ENCODE assay signal across 29 cellular contexts in the genomic region with DNA sequence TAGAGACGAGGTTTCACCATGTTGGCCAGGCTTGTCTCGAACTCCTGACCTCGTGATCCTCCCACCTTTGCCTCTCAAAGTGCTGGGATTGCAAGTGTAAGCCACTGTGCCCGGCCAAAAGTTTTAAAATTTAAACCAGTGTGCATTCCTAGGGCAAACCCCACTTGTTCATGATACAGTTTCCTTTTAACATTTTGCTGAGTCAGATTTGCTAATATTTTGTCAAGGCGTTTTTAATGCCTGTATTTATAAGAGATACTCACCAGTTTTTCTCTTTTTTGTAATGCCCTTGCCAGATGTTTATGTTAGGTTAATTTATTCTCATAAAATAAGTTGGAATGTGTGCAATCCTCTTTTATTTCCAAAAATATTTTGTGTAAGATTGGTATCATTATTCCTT.
"Had no signal": no experiment of that assay in that cellular context is flagged by ENCODE, and none has a peak within 500 bp of the region (broad histone marks: within the 10 kb centered on the region; RNA-seq: fewer than 3 reads in every experiment).

No MANE protein-coding gene starts in this region.

- H3K9me3 ChIP-seq: adrenal gland, body of pancreas, esophagus squamous epithelium, gastroesophageal sphincter had no signal

- H3K27ac ChIP-seq: adrenal gland, body of pancreas, epithelial cell of prostate, esophagus squamous epithelium, gastroesophageal sphincter, heart right ventricle, hepatocyte, WERI-Rb-1 had no signal

- FAIRE-seq: colon, endothelial cell of umbilical vein had no signal

- H3K4me2 ChIP-seq: hepatocyte had no signal

- DNase-seq: activated B cell treated with CpG ODN at 0.5 μM for 24 hours; activated CD4-positive, alpha-beta T cell treated with anti-CD3 and anti-CD28 coated beads for 48 hours; activated CD4-positive, alpha-beta T cell treated with anti-CD3 and anti-CD28 coated beads, Interleukin-2, amount 50 U/mL, for 1 hour; activated CD4-positive, alpha-beta T cell treated with anti-CD3 and anti-CD28 coated beads, Interleukin-2, amount 50 U/mL, for 48 hours; activated CD8-positive, alpha-beta memory T cell treated with anti-CD3 and anti-CD28 coated beads for 24 hours; activated CD8-positive, alpha-beta T cell treated with anti-CD3 and anti-CD28 coated beads for 36 hours; activated effector memory CD4-positive, alpha-beta T cell treated with Interleukin-2 at 50 U/mL for 16 hours; activated naive CD4-positive, alpha-beta T cell treated with anti-CD3 and anti-CD28 coated beads for 36 hours; activated naive CD8-positive, alpha-beta T cell treated with anti-CD3 and anti-CD28 coated beads for 36 hours; activated naive CD8-positive, alpha-beta T cell treated with anti-CD3 and anti-CD28 coated beads, Interleukin-2, amount 50 U/mL, for 24 hours; activated T-cell treated with anti-CD3 and anti-CD28 coated beads, Interleukin-2, amount 50 U/mL, for 4 hours; adrenal gland; amygdala; aorta; body of pancreas; caudate nucleus; effector CD8-positive, alpha-beta T cell; esophagus squamous epithelium; foreskin melanocyte; heart right ventricle; T1000; WERI-Rb-1 had no signal

- H2AFZ ChIP-seq: hepatocyte had no signal

- H3K4me3 ChIP-seq: adrenal gland, body of pancreas, esophagus squamous epithelium, gastroesophageal sphincter, heart right ventricle, hepatocyte had no signal

- H3K79me2 ChIP-seq: hepatocyte had no signal

- ATAC-seq: activated CD4-positive, CD25-positive, alpha-beta regulatory T cell treated with anti-CD3 and anti-CD28 coated beads, Interleukin-2, amount 50 U/mL, for 24 hours; activated CD8-positive, alpha-beta T cell treated with anti-CD3 and anti-CD28 coated beads for 36 hours; activated naive CD8-positive, alpha-beta T cell treated with anti-CD3 and anti-CD28 coated beads, Interleukin-2, amount 50 U/mL, for 24 hours; activated T-cell treated with anti-CD3 and anti-CD28 coated beads, Interleukin-2, amount 50 U/mL, for 4 hours; activated T-helper 17 cell treated with anti-CD3 and anti-CD28 coated beads, Interleukin-2, amount 50 U/mL, for 72 hours; body of pancreas; gastroesophageal sphincter; heart right ventricle had no signal

- H3K36me3 ChIP-seq: adrenal gland, esophagus squamous epithelium, gastroesophageal sphincter, heart right ventricle, WERI-Rb-1 had no signal

- H3K4me1 ChIP-seq: adrenal gland, body of pancreas, esophagus squamous epithelium, gastroesophageal sphincter, heart right ventricle had no signal

- H3K27me3 ChIP-seq: adrenal gland, body of pancreas, esophagus squamous epithelium, gastroesophageal sphincter, heart right ventricle, hepatocyte had no signal
